Comparison of ENCODE assay signal across 28 cellular contexts in the genomic region with DNA sequence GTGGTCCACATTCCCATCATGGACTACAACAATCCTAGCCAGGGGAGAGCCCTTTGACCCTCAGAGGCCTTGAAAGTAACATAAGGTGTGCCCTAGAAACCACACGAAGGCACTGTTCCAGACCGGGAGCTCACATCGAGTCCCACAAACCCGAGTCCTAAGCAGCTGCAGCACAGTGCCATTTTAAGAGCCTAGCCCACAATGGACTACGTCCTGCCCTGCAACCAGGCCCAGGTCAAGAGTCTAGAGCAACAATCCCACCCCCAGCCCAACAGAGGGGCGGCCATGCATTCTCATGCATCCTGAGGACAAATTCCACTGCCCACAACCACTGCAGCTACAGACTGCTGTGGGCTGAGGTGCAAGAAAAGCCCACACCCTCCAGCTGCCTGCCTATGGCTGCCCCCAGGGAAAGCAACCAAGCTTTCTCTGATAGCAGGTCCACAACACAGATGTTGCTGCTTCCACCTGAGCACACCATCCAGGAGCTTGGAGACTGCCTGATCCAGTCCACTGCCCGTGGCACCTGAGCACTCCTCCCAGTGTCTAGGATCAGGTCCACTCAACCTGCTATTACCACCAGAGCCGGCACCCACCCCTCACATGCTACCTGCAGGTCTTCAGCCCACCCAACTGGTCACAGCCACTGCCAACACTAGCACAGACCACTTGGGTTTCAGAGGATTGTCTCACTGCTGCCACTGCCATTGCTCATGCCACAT. TPM values are rescaled to one million over a fixed set of nuclear protein-coding genes. Genes with fewer than 3 reads are reported as not detected.
"Had no signal": no experiment of that assay in that cellular context is flagged by ENCODE, and none has a peak within 500 bp of the region (broad histone marks: within the 10 kb centered on the region; RNA-seq: fewer than 3 reads in every experiment).

No MANE protein-coding gene starts in this region.

- H2AFZ ChIP-seq: parathyroid adenoma had no signal

- H3K36me3 ChIP-seq: breast epithelium, gastrocnemius medialis, left ventricle myocardium inferior, suprapubic skin, tibial nerve had no signal

- DNase-seq: activated CD4-positive, alpha-beta memory T cell treated with anti-CD3 and anti-CD28 coated beads, Interleukin-2, amount 10 ng/mL, durations not matched to agents 7 days and 5 days; activated CD4-positive, alpha-beta T cell treated with anti-CD3 and anti-CD28 coated beads for 48 hours; activated CD8-positive, alpha-beta memory T cell treated with anti-CD3 and anti-CD28 coated beads, Interleukin-2, amount 50 U/mL, for 48 hours; activated gamma-delta T cell; activated naive CD4-positive, alpha-beta T cell treated with anti-CD3 and anti-CD28 coated beads, Interleukin-2, amount 50 U/mL, for 16 hours; activated T-cell treated with anti-CD3 and anti-CD28 coated beads, Interleukin-2, amount 50 U/mL, for 24 hours; amniotic stem cell; dermis blood vessel endothelial cell; effector CD8-positive, alpha-beta T cell; glutamatergic neuron; islet precursor cell; left ventricle myocardium inferior; mesendoderm; nephron progenitor cell; stimulated activated CD4-positive, alpha-beta T cell treated with anti-CD3 and anti-CD28 coated beads, Interleukin-2, amount 100 ng/mL, for 48 hours; SW 1271; T-helper 9 cell had no signal

- H3K9ac ChIP-seq: parathyroid adenoma had no signal

- H3K4me3 Mint-ChIP-seq: activated CD4-positive, alpha-beta memory T cell treated with anti-CD3 and anti-CD28 coated beads, Interleukin-2, amount 10 ng/mL, durations not matched to agents 7 days and 5 days; activated T-cell treated with anti-CD3 and anti-CD28 coated beads, Interleukin-2, amount 50 U/mL, for 24 hours; central memory CD8-positive, alpha-beta T cell; nephron progenitor cell; T-helper 1 cell treated with Interleukin-12 subunit alpha and Interleukin-12 subunit beta and Interleukin-4 antibody, amounts not matched to agents 30 μg/mL and 1 μg/mL, for 36 hours had no signal

- H3K27ac Mint-ChIP-seq: activated CD4-positive, alpha-beta memory T cell treated with anti-CD3 and anti-CD28 coated beads, Interleukin-2, amount 10 ng/mL, durations not matched to agents 7 days and 5 days; activated T-cell treated with anti-CD3 and anti-CD28 coated beads, Interleukin-2, amount 50 U/mL, for 24 hours; nephron progenitor cell; T-helper 1 cell treated with Interleukin-12 subunit alpha and Interleukin-12 subunit beta and Interleukin-4 antibody, amounts not matched to agents 30 μg/mL and 1 μg/mL, for 36 hours had no signal

- H3K27ac ChIP-seq: breast epithelium, gastrocnemius medialis, left ventricle myocardium inferior, parathyroid adenoma, psoas muscle, suprapubic skin, tibial nerve, VCaP had no signal

- H3K4me3 ChIP-seq: breast epithelium, gastrocnemius medialis, left ventricle myocardium inferior, lung, psoas muscle, suprapubic skin, tibial nerve had no signal

- H3K4me1 Mint-ChIP-seq: central memory CD8-positive, alpha-beta T cell; nephron progenitor cell had no signal

- H3K4me1 ChIP-seq: breast epithelium, parathyroid adenoma, suprapubic skin, tibial nerve had no signal

- H3K9me3 Mint-ChIP-seq: activated CD4-positive, alpha-beta memory T cell treated with anti-CD3 and anti-CD28 coated beads, Interleukin-2, amount 10 ng/mL, durations not matched to agents 7 days and 5 days; activated T-cell treated with anti-CD3 and anti-CD28 coated beads, Interleukin-2, amount 50 U/mL, for 24 hours; central memory CD8-positive, alpha-beta T cell; nephron progenitor cell; T-helper 1 cell treated with Interleukin-12 subunit alpha and Interleukin-12 subunit beta and Interleukin-4 antibody, amounts not matched to agents 30 μg/mL and 1 μg/mL, for 36 hours had no signal

- H3K9me3 ChIP-seq: breast epithelium, gastrocnemius medialis, psoas muscle, suprapubic skin, tibial nerve had no signal

- H3K79me2 ChIP-seq: parathyroid adenoma had no signal

- H3K27me3 ChIP-seq: breast epithelium, gastrocnemius medialis, suprapubic skin, tibial nerve had no signal

RNA-seq across cellular contexts. Expression of a gene that starts 56.8 kb away (rescaled TPM):
- total RNA-seq: dermis blood vessel endothelial cell, epithelial cell of proximal tubule had no signal
